In genomic region chr10:78815702-78816334, GRCh38 we compare ENCODE assay signal across 3 cellular contexts.
TF ChIP-seq lines count a peak whose summit lies in the region.

No MANE protein-coding gene starts in this region.

TF ChIP-seq in HCT116, 20 proteins besides CTCF, POLR2A, EP300 and RAD21:
- TF ChIP-seq REST (IDR thresholded peaks at IDR 0.05; ENCODE audit: low read depth) (no peak), JUND (IDR thresholded peaks at IDR 0.05) (no peak), CEBPB (IDR thresholded peaks at IDR 0.05; ENCODE audit: low read depth) (no peak), YY1 (IDR thresholded peaks at IDR 0.05; ENCODE audit: extremely low read depth, insufficient replicate concordance, low read depth, low read length) (no peak), EGR1 (IDR thresholded peaks at IDR 0.05; ENCODE audit: low read depth) (no peak), CBX3 (IDR thresholded peaks at IDR 0.05; ENCODE audit: low read depth) (no peak), FOSL1 (IDR thresholded peaks at IDR 0.05; ENCODE audit: low read depth) (no peak)

TF ChIP-seq in liver, 16 proteins besides CTCF, POLR2A, EP300 and RAD21:
- TF ChIP-seq FOXA2 (IDR thresholded peaks at IDR 0.05) (no peak), ZBTB33 (IDR thresholded peaks at IDR 0.05) (no peak), RXRA (IDR thresholded peaks at IDR 0.05) (peak in 1 of 2 donors; percentile 57), HNF4A (conservative IDR thresholded peaks at IDR 0.05) (peak in 1 of 2 donors; percentile 59), TAF1 (conservative IDR thresholded peaks at IDR 0.05) (no peak), EGR1 (IDR thresholded peaks at IDR 0.05; ENCODE audit: low read depth in 2 of 2) (no peak), YY1 (IDR thresholded peaks at IDR 0.05) (peak; percentile 27), NR2F2 (IDR thresholded peaks at IDR 0.05) (no peak), GABPA (IDR thresholded peaks at IDR 0.05 in 1 of 2, conservative IDR thresholded peaks at IDR 0.05 in 1 of 2) (no peak), JUND (IDR thresholded peaks at IDR 0.05) (peak; percentile 29 to 87), HNF4G (IDR thresholded peaks at IDR 0.05) (no peak), ATF3 (IDR thresholded peaks at IDR 0.05) (no peak), SP1 (IDR thresholded peaks at IDR 0.05) (no peak), FOXA1 (IDR thresholded peaks at IDR 0.05) (no peak), REST (IDR thresholded peaks at IDR 0.05) (no peak), MAX (IDR thresholded peaks at IDR 0.05) (peak; percentile 11)

TF ChIP-seq in SK-N-SH, 30 proteins besides CTCF, POLR2A, EP300 and RAD21:
- TF ChIP-seq SMC3 (IDR thresholded peaks at IDR 0.05; ENCODE audit: low read depth, low read length) (no peak), RCOR1 (IDR thresholded peaks at IDR 0.05; ENCODE audit: low read length) (no peak), PBX3 (IDR thresholded peaks at IDR 0.05) (no peak), NFIC (IDR thresholded peaks at IDR 0.05; ENCODE audit: borderline replicate concordance) (no peak), TCF12 (IDR thresholded peaks at IDR 0.05) (no peak), NRF1 (IDR thresholded peaks at IDR 0.05; ENCODE audit: low read depth, low read length) (no peak), SIN3A (IDR thresholded peaks at IDR 0.05; ENCODE audit: borderline replicate concordance, low read depth, low read length) (no peak), ZBTB33 (IDR thresholded peaks at IDR 0.05; ENCODE audit: borderline replicate concordance, low read depth) (no peak), FOSL2 (IDR thresholded peaks at IDR 0.05; ENCODE audit: borderline replicate concordance, low read depth) (no peak), RFX5 (IDR thresholded peaks at IDR 0.05; ENCODE audit: low read length) (no peak), TAF1 (IDR thresholded peaks at IDR 0.05; ENCODE audit: borderline replicate concordance, low read depth, low read length) (no peak)
